In genomic region chr2:109266511-109266910, GRCh38 we compare ENCODE assay signal across 22 cellular contexts.
DNase-seq lines count a peak whose midpoint lies in the region; ATAC-seq and TF ChIP-seq lines count a peak whose summit lies in the region.
"Had no signal": no experiment of that assay in that cellular context is flagged by ENCODE, and none has a peak within 500 bp of the region (broad histone marks: within the 10 kb centered on the region; RNA-seq: fewer than 3 reads in every experiment).

No MANE protein-coding gene starts in this region.

- no peak for ATAC-seq in effector memory CD8-positive, alpha-beta T cell (replicated peaks)
- no peak for ATAC-seq in stimulated activated naive B cell treated with anti-CD40 and anti-IgM and Interleukin-4, amounts not matched to agents 10 μg/mL and 1 μg/mL and 100 μg/mL, for 72 hours (replicated peaks)
- no peak for ATAC-seq in HG03108 (IDR thresholded peaks at IDR 0.05; ENCODE audit: unreplicated experiment)
- ATAC-seq: HCT116 had no signal

- H3K36me3 ChIP-seq in BLaER1 treated with 17β-estradiol and CSF1 and Interleukin-3, amounts not matched to agents 10 nM and 100 nM: peaks cover 0 to 1% (median 0%) of the 10 kb centered on the region in 11 experiments; a peak in 1 of 22 replicates
- no peaks in the 10 kb centered on the region for H3K36me3 ChIP-seq in SJSA1
- no peaks in the 10 kb centered on the region for H3K36me3 ChIP-seq in neutrophil

- CTCF ChIA-PET in Calu3 (lab: Charles Lee): no interaction called here

- TF ChIP-seq CTCF in epithelial cell of esophagus (IDR thresholded peaks at IDR 0.05; ENCODE audit: insufficient read depth, low read depth, low read length, missing control alignments) (no peak), neutrophil (IDR thresholded peaks at IDR 0.05) (no peak), Calu3 (IDR thresholded peaks at IDR 0.05; ENCODE audit: unreplicated experiment) (no peak)

- no peak overlapping the region for H3K4me3 ChIP-seq in BLaER1 treated with 17β-estradiol and CSF1 and Interleukin-3, amounts not matched to agents 10 nM and 100 nM
- H3K4me3 ChIP-seq in SJSA1 (no peak overlapping the region), epithelial cell of esophagus (ENCODE audit: low read length) (no peak overlapping the region), neutrophil (ENCODE audit: low read depth in 1 of 2, low read length in 1 of 2) (no peak overlapping the region)

- peaks cover 5 to 48% of the 10 kb centered on the region in 2 donors for H3K27me3 Mint-ChIP-seq in effector memory CD8-positive, alpha-beta T cell
- H3K27me3 Mint-ChIP-seq in Calu3 (ENCODE audit: unreplicated experiment): peaks cover 78% of the 10 kb centered on the region
- H3K27me3 Mint-ChIP-seq in stimulated activated naive B cell treated with anti-CD40 and anti-IgM and Interleukin-4, amounts not matched to agents 10 μg/mL and 1 μg/mL and 100 μg/mL, for 72 hours: peaks cover 0 to 6% of the 10 kb centered on the region in 2 donors
- H3K27me3 Mint-ChIP-seq: activated T-cell treated with anti-CD3 and anti-CD28 coated beads, Interleukin-2, amount 50 U/mL, for 24 hours; B cell had no signal

- no peaks in the 10 kb centered on the region for H3K4me1 Mint-ChIP-seq in effector memory CD8-positive, alpha-beta T cell (ENCODE audit: low read depth in 2 of 2)
- H3K4me1 Mint-ChIP-seq in Calu3 (ENCODE audit: low read depth, unreplicated experiment): peaks cover 15% of the 10 kb centered on the region
- peaks cover 2 to 5% of the 10 kb centered on the region in 2 donors for H3K4me1 Mint-ChIP-seq in stimulated activated naive B cell treated with anti-CD40 and anti-IgM and Interleukin-4, amounts not matched to agents 10 μg/mL and 1 μg/mL and 100 μg/mL, for 72 hours
- H3K4me1 Mint-ChIP-seq: B cell had no signal

- no peaks in the 10 kb centered on the region for H3K9me3 ChIP-seq in BLaER1 treated with 17β-estradiol and CSF1 and Interleukin-3, amounts not matched to agents 10 nM and 100 nM (replicated peaks in 1 of 11)
- no peaks in the 10 kb centered on the region for H3K9me3 ChIP-seq in SJSA1 (replicated peaks)
- H3K9me3 ChIP-seq in neutrophil: no peaks in the 10 kb centered on the region

- H3K27me3 ChIP-seq in BLaER1 treated with 17β-estradiol and CSF1 and Interleukin-3, amounts not matched to agents 10 nM and 100 nM: no peaks in the 10 kb centered on the region
- H3K27me3 ChIP-seq in SJSA1 (replicated peaks) (no peaks in the 10 kb centered on the region), neutrophil (no peaks in the 10 kb centered on the region)

- intact Hi-C loops in Calu3 (cut with micrococcal nuclease; ENCODE audit: unreplicated experiment): no loop called here

- H3K4me3 Mint-ChIP-seq in effector memory CD8-positive, alpha-beta T cell: no peak overlapping the region
- no peak overlapping the region for H3K4me3 Mint-ChIP-seq in Calu3 (ENCODE audit: low read depth, unreplicated experiment)
- no peak overlapping the region for H3K4me3 Mint-ChIP-seq in stimulated activated naive B cell treated with anti-CD40 and anti-IgM and Interleukin-4, amounts not matched to agents 10 μg/mL and 1 μg/mL and 100 μg/mL, for 72 hours
- H3K4me3 Mint-ChIP-seq: activated T-cell treated with anti-CD3 and anti-CD28 coated beads, Interleukin-2, amount 50 U/mL, for 24 hours; B cell had no signal

- DNase-seq in SJSA1 (ENCODE audit: low read depth in 1 of 2, low spot score in 2 of 2) (no peak), epithelial cell of esophagus (ENCODE audit: low read depth) (peak; percentile 20), Calu3 (no peak)
- no peak for DNase-seq in effector memory CD8-positive, alpha-beta T cell
- DNase-seq in stimulated activated naive B cell treated with anti-CD40 and anti-IgM and Interleukin-4, amounts not matched to agents 10 μg/mL and 1 μg/mL and 100 μg/mL, for 72 hours: no peak
- DNase-seq: activated CD4-positive, alpha-beta T cell treated with anti-CD3 and anti-CD28 coated beads for 48 hours; activated T-cell treated with anti-CD3 and anti-CD28 coated beads, Interleukin-2, amount 50 U/mL, for 24 hours; COR-L47; foreskin fibroblast; mesendoderm; NCI-H1436 treated with DMSO at 0.1 percent for 48 hours; NCI-H446 treated with DMSO at 0.1 percent for 48 hours; nucleus accumbens; OCI-M1; small intestine; stimulated activated CD4-positive, alpha-beta T cell treated with anti-CD3 and anti-CD28 coated beads, Interleukin-1b, Interleukin-23, amount 100 ng/mL, for 48 hours had no signal

- peak overlapping the region; percentile 17 to 82 (median 69); a peak in 19 of 22 replicates for H3K4me2 ChIP-seq in BLaER1 treated with 17β-estradiol and CSF1 and Interleukin-3, amounts not matched to agents 10 nM and 100 nM

- H3K4me1 ChIP-seq in BLaER1 treated with 17β-estradiol and CSF1 and Interleukin-3, amounts not matched to agents 10 nM and 100 nM: peaks cover 68 to 98% (median 80%) of the 10 kb centered on the region in 10 experiments
- H3K4me1 ChIP-seq in SJSA1 (replicated peaks): peaks cover 32% of the 10 kb centered on the region
- H3K4me1 ChIP-seq in neutrophil (ENCODE audit: control insufficient read depth in 1 of 2, insufficient read depth in 1 of 2, low read depth in 1 of 2, low read length in 1 of 2): peaks cover 13 to 26% of the 10 kb centered on the region in 2 experiments

- no peak overlapping the region for H3K27ac Mint-ChIP-seq in effector memory CD8-positive, alpha-beta T cell
- H3K27ac Mint-ChIP-seq in Calu3 (ENCODE audit: unreplicated experiment): no peak overlapping the region
- H3K27ac Mint-ChIP-seq in stimulated activated naive B cell treated with anti-CD40 and anti-IgM and Interleukin-4, amounts not matched to agents 10 μg/mL and 1 μg/mL and 100 μg/mL, for 72 hours: no peak overlapping the region
- H3K27ac Mint-ChIP-seq: activated T-cell treated with anti-CD3 and anti-CD28 coated beads, Interleukin-2, amount 50 U/mL, for 24 hours; B cell had no signal

- no peaks in the 10 kb centered on the region for H3K9me3 Mint-ChIP-seq in effector memory CD8-positive, alpha-beta T cell
- no peaks in the 10 kb centered on the region for H3K9me3 Mint-ChIP-seq in Calu3 (ENCODE audit: low read depth, unreplicated experiment)
- no peaks in the 10 kb centered on the region for H3K9me3 Mint-ChIP-seq in stimulated activated naive B cell treated with anti-CD40 and anti-IgM and Interleukin-4, amounts not matched to agents 10 μg/mL and 1 μg/mL and 100 μg/mL, for 72 hours
- H3K9me3 Mint-ChIP-seq: activated T-cell treated with anti-CD3 and anti-CD28 coated beads, Interleukin-2, amount 50 U/mL, for 24 hours had no signal

- BruUV-seq in Calu3 (replicated peaks; lab: Mats Ljungman, UMichigan): no TSS peak

- H3K27ac ChIP-seq in BLaER1 treated with 17β-estradiol and CSF1 and Interleukin-3, amounts not matched to agents 10 nM and 100 nM: peak overlapping the region in 9 of 11 experiments; percentile 8 to 60 (median 45); a peak in 13 of 22 replicates
- H3K27ac ChIP-seq in SJSA1 (peak overlapping the region; percentile 33), neutrophil (peak overlapping the region; percentile 60)
- H3K27ac ChIP-seq: VCaP had no signal

- H3K9ac ChIP-seq in BLaER1 treated with 17β-estradiol and CSF1 and Interleukin-3, amounts not matched to agents 10 nM and 100 nM: peak overlapping the region in 3 of 11 experiments; percentile 33 to 40 (median 36); a peak in 3 of 22 replicates

- no peaks in the 10 kb centered on the region for H3K36me3 Mint-ChIP-seq in effector memory CD8-positive, alpha-beta T cell (ENCODE audit: insufficient read depth)
- H3K36me3 Mint-ChIP-seq in Calu3 (ENCODE audit: insufficient read depth, unreplicated experiment): no peaks in the 10 kb centered on the region
- H3K36me3 Mint-ChIP-seq in stimulated activated naive B cell treated with anti-CD40 and anti-IgM and Interleukin-4, amounts not matched to agents 10 μg/mL and 1 μg/mL and 100 μg/mL, for 72 hours: no peaks in the 10 kb centered on the region

- H4K20me1 ChIP-seq in BLaER1 treated with 17β-estradiol and CSF1 and Interleukin-3, amounts not matched to agents 10 nM and 100 nM: peaks cover 0 to 100% (median 90%) of the 10 kb centered on the region in 11 experiments; a peak in 19 of 22 replicates
